In the genomic region with DNA sequence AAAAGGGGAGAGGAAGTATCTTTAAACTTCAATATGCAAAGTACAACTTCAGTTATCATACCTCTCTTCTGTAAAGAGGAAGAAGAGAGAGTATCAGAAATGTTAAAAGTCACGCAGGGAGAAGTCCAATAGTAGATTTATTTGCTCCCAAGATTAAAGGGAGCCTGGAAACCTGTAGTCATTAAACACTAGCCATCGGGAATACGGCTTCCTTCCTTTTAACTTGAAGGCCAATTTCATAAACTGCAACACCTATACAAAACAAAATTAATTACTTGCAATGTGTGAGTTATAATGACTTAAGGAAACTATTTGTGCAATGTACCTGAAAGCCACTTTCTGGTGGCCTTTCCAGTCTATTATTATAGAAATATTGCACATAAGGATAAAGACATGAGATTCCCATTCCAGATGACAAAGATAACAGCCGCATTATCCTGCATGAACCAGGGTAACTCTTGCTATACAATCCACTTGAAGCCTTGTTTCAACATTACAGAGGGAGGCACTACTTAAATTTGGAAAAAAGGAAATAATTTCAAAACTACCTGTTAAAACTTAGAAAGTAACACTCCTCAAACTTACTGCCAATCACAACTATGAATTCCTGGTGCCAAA, we compare ENCODE assay signal across 9 cellular contexts. TPM values are rescaled to one million over a fixed set of nuclear protein-coding genes. Genes with fewer than 3 reads are reported as not detected.
DNase-seq lines count a peak whose midpoint lies in the region; ATAC-seq lines count a peak whose summit lies in the region.
"Had no signal": no experiment of that assay in that cellular context is flagged by ENCODE, and none has a peak within 500 bp of the region (broad histone marks: within the 10 kb centered on the region; RNA-seq: fewer than 3 reads in every experiment).

No MANE protein-coding gene starts in this region.

- intact Hi-C loops in activated CD4-positive, alpha-beta memory T cell treated with anti-CD3 and anti-CD28 coated beads for 36 hours (cut with micrococcal nuclease), result loop anchor here (5.0 kb wide), 1 partner anchor 564 kb away; no protein-coding TSS in a partner anchor

- POLR2A ChIA-PET in activated CD4-positive, alpha-beta memory T cell treated with anti-CD3 and anti-CD28 coated beads for 36 hours (lab: Charles Lee), result interaction anchor here (0.7 to 1.4 kb wide), 5 partner anchors 8 to 299 kb away, joined by 3 to 6 read pairs (median 3); no protein-coding TSS in a partner anchor

- H3K4me1 Mint-ChIP-seq in activated CD4-positive, alpha-beta memory T cell treated with anti-CD3 and anti-CD28 coated beads for 36 hours (ENCODE audit: low read depth), result peaks cover 29% of the 10 kb centered on the region
- peaks cover 57 to 70% of the 10 kb centered on the region in 2 donors for H3K4me1 Mint-ChIP-seq in immature natural killer cell
- H3K4me1 Mint-ChIP-seq in stimulated activated naive CD8-positive, alpha-beta T cell treated with anti-CD3 and anti-CD28 coated beads, Interleukin-15, amount 100 ng/mL, for 72 hours, result peaks cover 41% of the 10 kb centered on the region

- CTCF ChIA-PET in activated CD4-positive, alpha-beta memory T cell treated with anti-CD3 and anti-CD28 coated beads for 36 hours (lab: Charles Lee), result interaction anchor here (0.8 to 5.9 kb wide), 5 partner anchors 70 to 759 kb away, joined by 3 to 31 read pairs (median 3); no protein-coding TSS in a partner anchor

- peak; percentile 59 for DNase-seq in SIG-M5 treated with dmso at 0.1 percent for 504 hours (lab: John Stamatoyannopoulos, UW; ENCODE audit: unreplicated experiment)
- DNase-seq in SIG-M5 (lab: John Stamatoyannopoulos, UW), result no peak
- DNase-seq in activated CD4-positive, alpha-beta memory T cell treated with anti-CD3 and anti-CD28 coated beads for 36 hours, result no peak
- no peak for DNase-seq in immature natural killer cell
- DNase-seq in stimulated activated naive CD8-positive, alpha-beta T cell treated with anti-CD3 and anti-CD28 coated beads, Interleukin-15, amount 100 ng/mL, for 72 hours, result no peak
- no peak for DNase-seq in superior temporal gyrus (ENCODE audit: extremely low spot score)
- DNase-seq: DMS79 treated with DMSO at 0.1 percent for 48 hours had no signal

- peak overlapping the region; percentile 100 for H3K4me3 Mint-ChIP-seq in activated CD4-positive, alpha-beta memory T cell treated with anti-CD3 and anti-CD28 coated beads for 36 hours
- peak overlapping the region; percentile 92 to 100 (median 100) for H3K4me3 Mint-ChIP-seq in immature natural killer cell
- peak overlapping the region; percentile 97 to 98 for H3K4me3 Mint-ChIP-seq in stimulated activated naive CD8-positive, alpha-beta T cell treated with anti-CD3 and anti-CD28 coated beads, Interleukin-15, amount 100 ng/mL, for 72 hours

- H3K27me3 Mint-ChIP-seq in activated CD4-positive, alpha-beta memory T cell treated with anti-CD3 and anti-CD28 coated beads for 36 hours, result peaks cover 2% of the 10 kb centered on the region
- H3K27me3 Mint-ChIP-seq in immature natural killer cell (ENCODE audit: low read depth in 3 of 3), result peaks cover 20 to 41% (median 37%) of the 10 kb centered on the region in 3 donors
- H3K27me3 Mint-ChIP-seq in stimulated activated naive CD8-positive, alpha-beta T cell treated with anti-CD3 and anti-CD28 coated beads, Interleukin-15, amount 100 ng/mL, for 72 hours, result no peaks in the 10 kb centered on the region

- H3K36me3 Mint-ChIP-seq in activated CD4-positive, alpha-beta memory T cell treated with anti-CD3 and anti-CD28 coated beads for 36 hours, result peaks cover 87% of the 10 kb centered on the region
- H3K36me3 Mint-ChIP-seq in immature natural killer cell, result peaks cover 53 to 70% (median 56%) of the 10 kb centered on the region in 3 donors

- peak overlapping the region; percentile 91 for H3K27ac Mint-ChIP-seq in activated CD4-positive, alpha-beta memory T cell treated with anti-CD3 and anti-CD28 coated beads for 36 hours
- H3K27ac Mint-ChIP-seq in immature natural killer cell, result peak overlapping the region; percentile 96 to 100 (median 99)
- H3K27ac Mint-ChIP-seq in stimulated activated naive CD8-positive, alpha-beta T cell treated with anti-CD3 and anti-CD28 coated beads, Interleukin-15, amount 100 ng/mL, for 72 hours, result peak overlapping the region; percentile 99 to 100

- no peaks in the 10 kb centered on the region for H3K9me3 Mint-ChIP-seq in activated CD4-positive, alpha-beta memory T cell treated with anti-CD3 and anti-CD28 coated beads for 36 hours
- H3K9me3 Mint-ChIP-seq in immature natural killer cell, result peaks cover 0 to 6% (median 0%) of the 10 kb centered on the region in 6 donors
- no peaks in the 10 kb centered on the region for H3K9me3 Mint-ChIP-seq in stimulated activated naive CD8-positive, alpha-beta T cell treated with anti-CD3 and anti-CD28 coated beads, Interleukin-15, amount 100 ng/mL, for 72 hours

- no peak for ATAC-seq in stimulated activated naive CD8-positive, alpha-beta T cell treated with anti-CD3 and anti-CD28 coated beads, Interleukin-15, amount 100 ng/mL, for 72 hours
- ATAC-seq in HG03439 (IDR thresholded peaks at IDR 0.05; ENCODE audit: unreplicated experiment) (no peak), HG02571 (IDR thresholded peaks at IDR 0.05; ENCODE audit: unreplicated experiment) (no peak)

RNA-seq across cellular contexts. Expression of a gene that starts 4.6 kb away (rescaled TPM):
- 100 to 1,000 TPM; 137 to 144 TPM for total RNA-seq in activated CD4-positive, alpha-beta memory T cell treated with anti-CD3 and anti-CD28 coated beads for 36 hours
- polyA plus RNA-seq in immature natural killer cell, result 100 to 1,000 TPM; 156 to 489 (median 487) TPM
